In the genomic region with DNA sequence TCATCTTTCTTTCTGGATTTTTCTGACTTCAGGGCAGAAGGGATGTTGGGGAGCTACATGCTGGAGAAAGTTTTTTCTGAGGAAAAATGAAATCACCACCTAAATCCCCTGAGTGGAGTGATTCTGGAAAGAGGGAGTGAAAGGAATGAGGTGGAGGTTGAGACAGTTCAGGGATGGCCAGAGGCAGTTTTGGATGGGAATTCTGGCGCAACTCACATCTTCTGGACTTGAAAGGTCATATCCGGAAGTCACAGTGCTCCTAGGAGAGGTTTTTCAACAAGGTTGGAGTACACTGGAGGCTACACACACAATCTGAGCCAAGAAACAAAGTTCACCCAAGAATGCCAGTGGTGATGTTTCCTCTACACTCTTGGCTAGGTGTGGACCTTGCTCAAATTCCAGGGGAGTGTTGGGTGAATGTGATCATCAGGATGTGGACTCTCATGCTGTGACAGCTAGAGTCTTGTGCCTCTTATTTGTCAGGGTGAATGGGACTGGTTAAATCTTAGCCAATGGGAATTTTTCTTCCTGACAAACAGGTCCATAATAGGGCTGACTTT, we compare ENCODE assay signal across 18 cellular contexts.
"Had no signal": no experiment of that assay in that cellular context is flagged by ENCODE, and none has a peak within 500 bp of the region (broad histone marks: within the 10 kb centered on the region; RNA-seq: fewer than 3 reads in every experiment).

No MANE protein-coding gene starts in this region.

- ATAC-seq: T-helper 17 cell had no signal

- H3K36me3 ChIP-seq: heart left ventricle had no signal

- H3K27ac Mint-ChIP-seq: activated CD4-positive, alpha-beta memory T cell treated with anti-CD3 and anti-CD28 coated beads, Interleukin-2, amount 10 ng/mL, durations not matched to agents 7 days and 5 days; activated naive CD8-positive, alpha-beta T cell; brain; immature natural killer cell; memory B cell; nephron; T-helper 17 cell had no signal

- H3K27me3 Mint-ChIP-seq: activated CD4-positive, alpha-beta memory T cell treated with anti-CD3 and anti-CD28 coated beads, Interleukin-2, amount 10 ng/mL, durations not matched to agents 7 days and 5 days; memory B cell; T-helper 17 cell had no signal

- H3K9me3 Mint-ChIP-seq: activated CD4-positive, alpha-beta memory T cell treated with anti-CD3 and anti-CD28 coated beads, Interleukin-2, amount 10 ng/mL, durations not matched to agents 7 days and 5 days; brain had no signal

- H3K4me1 Mint-ChIP-seq: brain, immature natural killer cell, T-helper 17 cell had no signal

- H3K9me3 ChIP-seq: heart left ventricle, psoas muscle had no signal

- H3K27ac ChIP-seq: psoas muscle had no signal

- DNase-seq: activated CD4-positive, alpha-beta memory T cell treated with anti-CD3 and anti-CD28 coated beads, Interleukin-2, amount 10 ng/mL, durations not matched to agents 7 days and 5 days; activated CD4-positive, alpha-beta T cell treated with anti-CD3 and anti-CD28 coated beads for 4 hours; activated gamma-delta T cell; activated T-cell treated with anti-CD3 and anti-CD28 coated beads, Interleukin-2, amount 50 U/mL, for 48 hours; amygdala; cerebellar nuclear complex; effector memory CD4-positive, alpha-beta T cell; foreskin melanocyte; heart left ventricle; immature natural killer cell; psoas muscle; stimulated activated CD4-positive, alpha-beta T cell treated with anti-CD3 and anti-CD28 coated beads, Interleukin-12 subunit alpha, Interleukin-12 subunit beta, amount 100 ng/mL, for 4 hours; stimulated activated CD4-positive, alpha-beta T cell treated with anti-CD3 and anti-CD28 coated beads, Interleukin-2, amount 100 ng/mL, for 24 hours; T-helper 17 cell had no signal

- H3K4me3 ChIP-seq: heart left ventricle, psoas muscle had no signal

- H3K36me3 Mint-ChIP-seq: activated naive CD8-positive, alpha-beta T cell; brain; immature natural killer cell had no signal

- H3K27me3 ChIP-seq: heart left ventricle had no signal

- H3K4me3 Mint-ChIP-seq: activated CD4-positive, alpha-beta memory T cell treated with anti-CD3 and anti-CD28 coated beads, Interleukin-2, amount 10 ng/mL, durations not matched to agents 7 days and 5 days; activated naive CD8-positive, alpha-beta T cell; brain; immature natural killer cell; memory B cell; nephron; T-helper 17 cell had no signal
